In genomic region chr22:49689255-49689770, GRCh38 we compare ENCODE assay signal across 20 cellular contexts.
DNase-seq lines count a peak whose midpoint lies in the region; ATAC-seq and TF ChIP-seq lines count a peak whose summit lies in the region.
"Had no signal": no experiment of that assay in that cellular context is flagged by ENCODE, and none has a peak within 500 bp of the region (broad histone marks: within the 10 kb centered on the region; RNA-seq: fewer than 3 reads in every experiment).

No MANE protein-coding gene starts in this region.

- no peak overlapping the region for H3K9ac ChIP-seq in Karpas-422 (ENCODE audit: low read length)
- H3K9ac ChIP-seq: GM23248 had no signal

- no peak for ATAC-seq in sciatic nerve
- no peak for ATAC-seq in GM18505 (IDR thresholded peaks at IDR 0.05; ENCODE audit: unreplicated experiment)
- ATAC-seq in GM18502 (IDR thresholded peaks at IDR 0.05; ENCODE audit: poor library complexity, unreplicated experiment), result no peak
- ATAC-seq: A549; CD8-positive, alpha-beta T cell; GM12878 had no signal

- peak; percentile 49 for DNase-seq in activated CD8-positive, alpha-beta memory T cell treated with anti-CD3 and anti-CD28 coated beads for 24 hours
- DNase-seq in activated CD8-positive, alpha-beta memory T cell treated with anti-CD3 and anti-CD28 coated beads, Interleukin-2, amount 50 U/mL, for 4 hours, result no peak
- peak; percentile 8 for DNase-seq in D341Med (ENCODE audit: low spot score)
- peak; percentile 25 for DNase-seq in islet precursor cell
- peak; percentile 26 for DNase-seq in sciatic nerve (ENCODE audit: low spot score)
- no peak for DNase-seq in Karpas-422
- DNase-seq: AML-193; Calu3; CD8-positive, alpha-beta T cell; DMS 273 treated with DMSO at 0.1 percent for 48 hours; DMS53; DND-41; EL; GM23248; HCEC 1CT had no signal

- H3K27me3 ChIP-seq in Karpas-422 (ENCODE audit: low read length), result no peaks in the 10 kb centered on the region

- no peak overlapping the region for H3K27ac ChIP-seq in Karpas-422 (ENCODE audit: low read length)
- H3K27ac ChIP-seq: 22Rv1, A549, GM23248 had no signal

- H3K4me1 ChIP-seq in Karpas-422 (ENCODE audit: low read length), result no peaks in the 10 kb centered on the region
- H3K4me1 ChIP-seq: A549 had no signal

- no peaks in the 10 kb centered on the region for H3K9me3 ChIP-seq in Karpas-422 (ENCODE audit: low read length)

- no peaks in the 10 kb centered on the region for H3K36me3 ChIP-seq in Karpas-422 (ENCODE audit: insufficient read depth, low read length)

- H3K79me2 ChIP-seq in Karpas-422 (ENCODE audit: low read length), result no peaks in the 10 kb centered on the region

- H4K20me1 ChIP-seq in Karpas-422 (ENCODE audit: insufficient read depth, low read depth, low read length), result no peaks in the 10 kb centered on the region

- TF ChIP-seq POLR2A in GM18505 (IDR thresholded peaks at IDR 0.05; ENCODE audit: borderline replicate concordance, extremely low read depth, insufficient read depth, insufficient read length), result no peak

- intact Hi-C loops in sciatic nerve (cut with DNase I), result no loop called here

- no peak overlapping the region for H3K4me2 ChIP-seq in Karpas-422 (ENCODE audit: low read depth, low read length, poor library complexity, severe bottlenecking)
- H3K4me2 ChIP-seq: A549 had no signal

- H3K9me2 ChIP-seq in Karpas-422 (replicated peaks; ENCODE audit: insufficient read depth, low read length), result no peaks in the 10 kb centered on the region

- H3K4me3 ChIP-seq in Karpas-422 (ENCODE audit: low read length), result no peak overlapping the region
- H3K4me3 ChIP-seq: A549, GM12878, GM23248 had no signal

- no peak overlapping the region for H2AFZ ChIP-seq in Karpas-422 (ENCODE audit: low read length)
- H2AFZ ChIP-seq: GM23248 had no signal

Comparison
In these comparisons a context has a peak if more than half of its experiments do, and no peak if none do; other contexts are left out.
1. DNase-seq: peak in activated CD8-positive, alpha-beta memory T cell treated with anti-CD3 and anti-CD28 coated beads for 24 hours (single experiment), D341Med (single experiment), islet precursor cell (single experiment) and sciatic nerve (single experiment); none in activated CD8-positive, alpha-beta memory T cell treated with anti-CD3 and anti-CD28 coated beads, Interleukin-2, amount 50 U/mL, for 4 hours (single experiment) and Karpas-422 (single experiment).